In genomic region chr17:44029736-44030135, GRCh38 we compare ENCODE assay signal across 28 cellular contexts. TPM values are rescaled to one million over a fixed set of nuclear protein-coding genes. Genes with fewer than 3 reads are reported as not detected.
DNase-seq lines count a peak whose midpoint lies in the region; ATAC-seq and TF ChIP-seq lines count a peak whose summit lies in the region.
"Had no signal": no experiment of that assay in that cellular context is flagged by ENCODE, and none has a peak within 500 bp of the region (broad histone marks: within the 10 kb centered on the region; RNA-seq: fewer than 3 reads in every experiment).

No MANE protein-coding gene starts in this region.

- peak overlapping the region; percentile 14 for H3K27ac Mint-ChIP-seq in activated CD4-positive, alpha-beta T cell treated with anti-CD3 and anti-CD28 coated beads, Interleukin-2, amount 10 ng/mL, durations not matched to agents 24 days and 14 days
- H3K27ac Mint-ChIP-seq in activated CD4-positive, alpha-beta T cell treated with anti-CD3 and anti-CD28 coated beads, Interleukin-2, amount 10 ng/mL, durations not matched to agents 7 days and 5 days, result no peak overlapping the region
- H3K27ac Mint-ChIP-seq in activated naive CD8-positive, alpha-beta T cell treated with anti-CD3 and anti-CD28 coated beads, Interleukin-2, amount 50 U/mL, for 24 hours, result peak overlapping the region; percentile 39
- H3K27ac Mint-ChIP-seq: activated T-cell treated with anti-CD3 and anti-CD28 coated beads, Interleukin-2, amount 50 U/mL, for 72 hours; stimulated activated naive B cell treated with anti-CD40 and anti-IgM and Interleukin-4, amounts not matched to agents 10 μg/mL and 1 μg/mL and 100 μg/mL, for 72 hours had no signal

- H3K36me3 ChIP-seq in HEK293 (ENCODE audit: control insufficient read depth in 2 of 2, insufficient read depth in 1 of 2, low read length in 2 of 2), result peaks cover 38 to 70% of the 10 kb centered on the region in 2 experiments
- H3K36me3 ChIP-seq in osteoblast (ENCODE audit: insufficient read depth, low read length), result peaks cover 53% of the 10 kb centered on the region
- H3K36me3 ChIP-seq in tibial nerve, result peaks cover 0 to 60% (median 5%) of the 10 kb centered on the region in 3 donors

- peaks cover 9% of the 10 kb centered on the region for H3K4me1 Mint-ChIP-seq in activated CD4-positive, alpha-beta T cell treated with anti-CD3 and anti-CD28 coated beads, Interleukin-2, amount 10 ng/mL, durations not matched to agents 24 days and 14 days
- H3K4me1 Mint-ChIP-seq in activated CD4-positive, alpha-beta T cell treated with anti-CD3 and anti-CD28 coated beads, Interleukin-2, amount 10 ng/mL, durations not matched to agents 7 days and 5 days, result peaks cover 16% of the 10 kb centered on the region
- H3K4me1 Mint-ChIP-seq in activated naive CD8-positive, alpha-beta T cell treated with anti-CD3 and anti-CD28 coated beads, Interleukin-2, amount 50 U/mL, for 24 hours, result peaks cover 4% of the 10 kb centered on the region
- H3K4me1 Mint-ChIP-seq: CD14-positive monocyte had no signal

- TF ChIP-seq POLR2A in tibial nerve (IDR thresholded peaks at IDR 0.05), result no peak

- H3K27me3 ChIP-seq in osteoblast (ENCODE audit: insufficient read depth, low read length), result no peaks in the 10 kb centered on the region
- no peaks in the 10 kb centered on the region for H3K27me3 ChIP-seq in tibial nerve
- H3K27me3 ChIP-seq: gastroesophageal sphincter, suprapubic skin had no signal

- POLR2A ChIA-PET in activated CD4-positive, alpha-beta T cell treated with anti-CD3 and anti-CD28 coated beads, Interleukin-2, amount 10 ng/mL, durations not matched to agents 7 days and 5 days (lab: Charles Lee), result no interaction called here
- POLR2A ChIA-PET in HEK293 (lab: Yijun Ruan, JAX), result interaction anchor here (2.2 kb wide), 1 partner anchor 15 kb away, joined by 9 read pairs; the partner anchor contains the start of gene TMEM101

- ATAC-seq in activated naive CD8-positive, alpha-beta T cell treated with anti-CD3 and anti-CD28 coated beads, Interleukin-2, amount 50 U/mL, for 24 hours, result no peak
- ATAC-seq in GM18867 (IDR thresholded peaks at IDR 0.05; ENCODE audit: unreplicated experiment), result no peak
- ATAC-seq: activated CD8-positive, alpha-beta memory T cell treated with anti-CD3 and anti-CD28 coated beads, Interleukin-2, amount 10 ng/mL, durations not matched to agents 7 days and 5 days; activated T-cell treated with anti-CD3 and anti-CD28 coated beads, Interleukin-2, amount 50 U/mL, for 72 hours; gastroesophageal sphincter; lower lobe of right lung; naive thymus-derived CD8-positive, alpha-beta T cell; stimulated activated naive B cell treated with anti-CD40 and anti-IgM and Interleukin-4, amounts not matched to agents 10 μg/mL and 1 μg/mL and 100 μg/mL, for 72 hours had no signal

- H3K9me3 Mint-ChIP-seq in activated CD4-positive, alpha-beta T cell treated with anti-CD3 and anti-CD28 coated beads, Interleukin-2, amount 10 ng/mL, durations not matched to agents 24 days and 14 days, result no peaks in the 10 kb centered on the region
- no peaks in the 10 kb centered on the region for H3K9me3 Mint-ChIP-seq in activated CD4-positive, alpha-beta T cell treated with anti-CD3 and anti-CD28 coated beads, Interleukin-2, amount 10 ng/mL, durations not matched to agents 7 days and 5 days
- H3K9me3 Mint-ChIP-seq in activated naive CD8-positive, alpha-beta T cell treated with anti-CD3 and anti-CD28 coated beads, Interleukin-2, amount 50 U/mL, for 24 hours, result no peaks in the 10 kb centered on the region
- H3K9me3 Mint-ChIP-seq: activated T-cell treated with anti-CD3 and anti-CD28 coated beads, Interleukin-2, amount 50 U/mL, for 72 hours; naive thymus-derived CD8-positive, alpha-beta T cell; stimulated activated naive B cell treated with anti-CD40 and anti-IgM and Interleukin-4, amounts not matched to agents 10 μg/mL and 1 μg/mL and 100 μg/mL, for 72 hours had no signal

- H3K4me3 ChIP-seq in HEK293 (ENCODE audit: low read depth, low read length) (no peak overlapping the region), osteoblast (ENCODE audit: insufficient read depth, low read length) (no peak overlapping the region), tibial nerve (no peak overlapping the region)
- H3K4me3 ChIP-seq: gastroesophageal sphincter, lower lobe of right lung, PC-9, suprapubic skin had no signal

- peaks cover 5% of the 10 kb centered on the region for H3K79me2 ChIP-seq in osteoblast (ENCODE audit: insufficient read depth, low read length)

- no peak for TF ChIP-seq EP300 in tibial nerve (IDR thresholded peaks at IDR 0.05)

- H3K4me1 ChIP-seq in HEK293 (ENCODE audit: control insufficient read depth, insufficient read depth, low read length) (no peaks in the 10 kb centered on the region), osteoblast (ENCODE audit: insufficient read depth, low read length) (no peaks in the 10 kb centered on the region), tibial nerve (no peaks in the 10 kb centered on the region)
- H3K4me1 ChIP-seq: gastroesophageal sphincter, lower lobe of right lung, suprapubic skin had no signal

- no peak overlapping the region for H3K27ac ChIP-seq in HEK293 (ENCODE audit: extremely low read depth, low read depth, low read length)
- H3K27ac ChIP-seq in osteoblast (ENCODE audit: low read depth, low read length), result no peak overlapping the region
- no peak overlapping the region for H3K27ac ChIP-seq in tibial nerve
- H3K27ac ChIP-seq: gastroesophageal sphincter, lower lobe of right lung, PC-9, suprapubic skin had no signal

- no peak overlapping the region for H2AFZ ChIP-seq in osteoblast (ENCODE audit: low read length)
- H2AFZ ChIP-seq: PC-9 had no signal

- H3K36me3 Mint-ChIP-seq in activated CD4-positive, alpha-beta T cell treated with anti-CD3 and anti-CD28 coated beads, Interleukin-2, amount 10 ng/mL, durations not matched to agents 24 days and 14 days (ENCODE audit: low read depth), result peaks cover 41% of the 10 kb centered on the region
- peaks cover 26% of the 10 kb centered on the region for H3K36me3 Mint-ChIP-seq in activated CD4-positive, alpha-beta T cell treated with anti-CD3 and anti-CD28 coated beads, Interleukin-2, amount 10 ng/mL, durations not matched to agents 7 days and 5 days (ENCODE audit: low read depth)
- peaks cover 25% of the 10 kb centered on the region for H3K36me3 Mint-ChIP-seq in activated naive CD8-positive, alpha-beta T cell treated with anti-CD3 and anti-CD28 coated beads, Interleukin-2, amount 50 U/mL, for 24 hours (ENCODE audit: low read depth)

- CTCF ChIA-PET in activated CD4-positive, alpha-beta T cell treated with anti-CD3 and anti-CD28 coated beads, Interleukin-2, amount 10 ng/mL, durations not matched to agents 7 days and 5 days (lab: Charles Lee), result interaction anchor here (1.2 to 1.9 kb wide), 2 partner anchors 12 to 13 kb away, joined by 4 to 7 read pairs; no protein-coding TSS in a partner anchor
- CTCF ChIA-PET in HEK293 (lab: Yijun Ruan, JAX), result interaction anchor here (0.6 to 3.4 kb wide), 8 partner anchors 12 to 149 kb away, joined by 3 to 26 read pairs (median 5); partner anchors contain the start of gene HDAC5

- TF ChIP-seq CTCF in HEK293 (tag by site-specific recombination; IDR thresholded peaks at IDR 0.05) (no peak), osteoblast (IDR thresholded peaks at IDR 0.05; ENCODE audit: extremely low read depth, low read depth, low read length) (no peak), tibial nerve (IDR thresholded peaks at IDR 0.05) (no peak)

- WGBS in tibial nerve, 2 donors, result 77 to 79% methylated on average over 5 of the region's 5 CpGs

- H3K27me3 Mint-ChIP-seq in activated CD4-positive, alpha-beta T cell treated with anti-CD3 and anti-CD28 coated beads, Interleukin-2, amount 10 ng/mL, durations not matched to agents 24 days and 14 days, result no peaks in the 10 kb centered on the region
- no peaks in the 10 kb centered on the region for H3K27me3 Mint-ChIP-seq in activated CD4-positive, alpha-beta T cell treated with anti-CD3 and anti-CD28 coated beads, Interleukin-2, amount 10 ng/mL, durations not matched to agents 7 days and 5 days
- no peaks in the 10 kb centered on the region for H3K27me3 Mint-ChIP-seq in activated naive CD8-positive, alpha-beta T cell treated with anti-CD3 and anti-CD28 coated beads, Interleukin-2, amount 50 U/mL, for 24 hours
- H3K27me3 Mint-ChIP-seq: activated CD8-positive, alpha-beta memory T cell treated with anti-CD3 and anti-CD28 coated beads, Interleukin-2, amount 10 ng/mL, durations not matched to agents 7 days and 5 days; naive thymus-derived CD8-positive, alpha-beta T cell; stimulated activated naive B cell treated with anti-CD40 and anti-IgM and Interleukin-4, amounts not matched to agents 10 μg/mL and 1 μg/mL and 100 μg/mL, for 72 hours had no signal

- H3K9me3 ChIP-seq in HEK293 (ENCODE audit: control insufficient read depth, insufficient read depth, low read depth, low read length), result no peaks in the 10 kb centered on the region
- H3K9me3 ChIP-seq in osteoblast (ENCODE audit: low read depth, low read length), result no peaks in the 10 kb centered on the region
- H3K9me3 ChIP-seq in tibial nerve, result no peaks in the 10 kb centered on the region
- H3K9me3 ChIP-seq: gastroesophageal sphincter, lower lobe of right lung, suprapubic skin had no signal

- intact Hi-C loops in activated CD4-positive, alpha-beta T cell treated with anti-CD3 and anti-CD28 coated beads, Interleukin-2, amount 10 ng/mL, durations not matched to agents 24 days and 14 days (cut with micrococcal nuclease), result no loop called here

- DNase-seq in activated CD4-positive, alpha-beta T cell treated with anti-CD3 and anti-CD28 coated beads, Interleukin-2, amount 10 ng/mL, durations not matched to agents 24 days and 14 days, result no peak
- no peak for DNase-seq in activated CD4-positive, alpha-beta T cell treated with anti-CD3 and anti-CD28 coated beads, Interleukin-2, amount 10 ng/mL, durations not matched to agents 7 days and 5 days
- no peak for DNase-seq in activated naive CD8-positive, alpha-beta T cell treated with anti-CD3 and anti-CD28 coated beads, Interleukin-2, amount 50 U/mL, for 24 hours
- DNase-seq in osteoblast (ENCODE audit: insufficient read length, low spot score, missing footprints) (peak; percentile 36), tibial nerve (ENCODE audit: low spot score in 2 of 2) (no peak), NCI-H2081 treated with DMSO at 0.1 percent for 48 hours (lab: John Stamatoyannopoulos, UW) (no peak)
- DNase-seq: activated CD4-positive, alpha-beta T cell treated with anti-CD3 and anti-CD28 coated beads, Interleukin-2, amount 50 U/mL, for 1 hour; activated CD8-positive, alpha-beta memory T cell treated with anti-CD3 and anti-CD28 coated beads, Interleukin-2, amount 10 ng/mL, durations not matched to agents 7 days and 5 days; activated naive CD4-positive, alpha-beta T cell; activated T-cell treated with anti-CD3 and anti-CD28 coated beads, Interleukin-2, amount 50 U/mL, for 72 hours; amygdala; DMS79 treated with DMSO at 0.1 percent for 48 hours; GDM1; hippocampal formation; lower lobe of right lung; MM.1S; naive thymus-derived CD8-positive, alpha-beta T cell; NCI-H2029; NCI-H69; occipital lobe; PC-9; Right ventricle myocardium superior; stimulated activated naive B cell treated with anti-CD40 and anti-IgM and Interleukin-4, amounts not matched to agents 10 μg/mL and 1 μg/mL and 100 μg/mL, for 72 hours had no signal

- H3K4me2 ChIP-seq in osteoblast (ENCODE audit: insufficient read depth, low read length), result no peak overlapping the region
- H3K4me2 ChIP-seq: PC-9 had no signal

- H3K4me3 Mint-ChIP-seq in activated CD4-positive, alpha-beta T cell treated with anti-CD3 and anti-CD28 coated beads, Interleukin-2, amount 10 ng/mL, durations not matched to agents 24 days and 14 days, result no peak overlapping the region
- no peak overlapping the region for H3K4me3 Mint-ChIP-seq in activated CD4-positive, alpha-beta T cell treated with anti-CD3 and anti-CD28 coated beads, Interleukin-2, amount 10 ng/mL, durations not matched to agents 7 days and 5 days
- H3K4me3 Mint-ChIP-seq in activated naive CD8-positive, alpha-beta T cell treated with anti-CD3 and anti-CD28 coated beads, Interleukin-2, amount 50 U/mL, for 24 hours, result no peak overlapping the region
- H3K4me3 Mint-ChIP-seq: activated CD8-positive, alpha-beta memory T cell treated with anti-CD3 and anti-CD28 coated beads, Interleukin-2, amount 10 ng/mL, durations not matched to agents 7 days and 5 days; activated T-cell treated with anti-CD3 and anti-CD28 coated beads, Interleukin-2, amount 50 U/mL, for 72 hours; CD14-positive monocyte; naive thymus-derived CD8-positive, alpha-beta T cell; stimulated activated naive B cell treated with anti-CD40 and anti-IgM and Interleukin-4, amounts not matched to agents 10 μg/mL and 1 μg/mL and 100 μg/mL, for 72 hours had no signal

- H4K20me1 ChIP-seq in osteoblast (ENCODE audit: insufficient read depth, low read length), result peaks cover 3% of the 10 kb centered on the region

RNA-seq across cellular contexts. Expression of gene TMEM101, which starts 15.0 kb away (rescaled TPM):
- 27.5 and 32.8 TPM in 2 replicates for total RNA-seq in activated CD4-positive, alpha-beta T cell treated with anti-CD3 and anti-CD28 coated beads, Interleukin-2, amount 10 ng/mL, durations not matched to agents 24 days and 14 days
- total RNA-seq in activated CD4-positive, alpha-beta T cell treated with anti-CD3 and anti-CD28 coated beads, Interleukin-2, amount 10 ng/mL, durations not matched to agents 7 days and 5 days, result 10 to 100 TPM; 25.6 to 28.8 TPM
- total RNA-seq in osteoblast (41.3 and 47.8 TPM in 2 replicates), tibial nerve (10 to 100 TPM; 28.6 to 41.2 (median 34.5) TPM)

RNA-seq across cellular contexts. Expression of gene NAGS, which starts 25.3 kb away (rescaled TPM):
- 0.59 and 0.91 TPM in 2 replicates for total RNA-seq in activated CD4-positive, alpha-beta T cell treated with anti-CD3 and anti-CD28 coated beads, Interleukin-2, amount 10 ng/mL, durations not matched to agents 24 days and 14 days
- total RNA-seq in activated CD4-positive, alpha-beta T cell treated with anti-CD3 and anti-CD28 coated beads, Interleukin-2, amount 10 ng/mL, durations not matched to agents 7 days and 5 days, result under 1 TPM; 0.75 to 0.79 TPM
- 0.36 and 0.59 TPM in 2 replicates for total RNA-seq in osteoblast
- total RNA-seq in tibial nerve, result 1 to 10 TPM in 3 of 4 donors, under 1 TPM in 1; 0.84 to 7.2 (median 1.8) TPM

RNA-seq across cellular contexts. Expression of gene LSM12, which starts 36.7 kb away (rescaled TPM):
- 101 and 107 TPM in 2 replicates for total RNA-seq in activated CD4-positive, alpha-beta T cell treated with anti-CD3 and anti-CD28 coated beads, Interleukin-2, amount 10 ng/mL, durations not matched to agents 24 days and 14 days
- 10 to 100 TPM; 59.3 to 64.8 TPM for total RNA-seq in activated CD4-positive, alpha-beta T cell treated with anti-CD3 and anti-CD28 coated beads, Interleukin-2, amount 10 ng/mL, durations not matched to agents 7 days and 5 days
- total RNA-seq in osteoblast, result 59.0 and 65.4 TPM in 2 replicates
- total RNA-seq in tibial nerve, result 10 to 100 TPM; 18.2 to 37.2 (median 23.9) TPM

RNA-seq across cellular contexts. Expression of gene G6PC3, which starts 40.8 kb away (rescaled TPM):
- total RNA-seq in activated CD4-positive, alpha-beta T cell treated with anti-CD3 and anti-CD28 coated beads, Interleukin-2, amount 10 ng/mL, durations not matched to agents 24 days and 14 days, result 33.3 and 34.1 TPM in 2 replicates
- total RNA-seq in activated CD4-positive, alpha-beta T cell treated with anti-CD3 and anti-CD28 coated beads, Interleukin-2, amount 10 ng/mL, durations not matched to agents 7 days and 5 days, result 10 to 100 TPM; 18.1 to 25.2 TPM
- total RNA-seq in osteoblast (19.7 and 23.5 TPM in 2 replicates), tibial nerve (10 to 100 TPM; 24.9 to 68.7 (median 36.2) TPM)
